ENCODE assay signal across 1 cellular context in the genomic region with DNA sequence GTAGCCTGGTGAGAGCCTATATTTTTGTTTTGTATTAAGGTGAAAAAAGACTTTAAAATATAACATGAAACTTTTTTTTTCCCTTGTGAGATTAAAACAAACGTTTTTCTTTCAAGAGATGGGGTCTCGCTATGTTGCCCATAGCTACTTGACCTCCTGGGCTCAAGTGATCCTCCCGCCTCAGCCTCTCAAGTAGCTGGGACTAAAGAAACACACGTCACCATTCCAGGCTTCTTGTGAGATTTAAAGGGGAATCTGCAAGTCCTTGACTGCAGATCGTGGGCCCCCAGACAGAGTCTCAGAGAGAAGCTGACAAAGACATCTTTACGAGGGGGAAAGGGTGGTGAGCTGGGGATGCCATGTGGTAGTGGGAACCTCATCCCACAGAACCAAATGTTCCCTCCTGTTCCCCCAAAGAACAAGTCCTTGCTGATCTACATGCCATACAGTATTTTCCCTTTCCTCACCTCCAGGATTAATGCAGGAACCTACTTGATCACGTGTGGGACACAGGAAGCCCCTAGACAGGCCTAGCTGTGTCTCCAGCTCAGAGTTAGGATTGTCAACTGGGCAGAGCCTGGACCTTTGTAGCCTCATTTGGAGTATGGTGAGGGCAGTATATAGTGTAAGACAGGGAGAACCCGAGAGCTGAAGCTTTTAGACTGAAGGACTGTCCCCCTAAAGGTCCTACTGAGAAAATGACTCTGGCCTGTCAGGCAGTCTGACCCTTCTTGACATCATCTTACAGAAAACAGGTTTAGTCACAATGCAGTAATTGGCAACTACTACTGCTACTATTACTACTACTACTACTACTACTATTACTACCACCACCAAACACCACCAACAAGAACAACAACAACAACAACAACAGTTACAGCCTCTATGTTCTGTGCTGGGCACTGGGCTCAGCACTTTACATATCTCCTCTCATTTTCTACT.
TF ChIP-seq lines count a peak whose summit lies in the region.

No MANE protein-coding gene starts in this region.

TF ChIP-seq in H1, 55 proteins besides CTCF, POLR2A, EP300 and RAD21:
- TF ChIP-seq EGR1 (IDR thresholded peaks at IDR 0.05; ENCODE audit: borderline replicate concordance, low read depth, low read length) (no peak), SUZ12 (IDR thresholded peaks at IDR 0.05; ENCODE audit: low read length) (0 out of 2 replicates have a peak, but pooled peaks have one; percentile 5)
TF ChIP-seq in H1: peak in this region for 1.
